In the genomic region with DNA sequence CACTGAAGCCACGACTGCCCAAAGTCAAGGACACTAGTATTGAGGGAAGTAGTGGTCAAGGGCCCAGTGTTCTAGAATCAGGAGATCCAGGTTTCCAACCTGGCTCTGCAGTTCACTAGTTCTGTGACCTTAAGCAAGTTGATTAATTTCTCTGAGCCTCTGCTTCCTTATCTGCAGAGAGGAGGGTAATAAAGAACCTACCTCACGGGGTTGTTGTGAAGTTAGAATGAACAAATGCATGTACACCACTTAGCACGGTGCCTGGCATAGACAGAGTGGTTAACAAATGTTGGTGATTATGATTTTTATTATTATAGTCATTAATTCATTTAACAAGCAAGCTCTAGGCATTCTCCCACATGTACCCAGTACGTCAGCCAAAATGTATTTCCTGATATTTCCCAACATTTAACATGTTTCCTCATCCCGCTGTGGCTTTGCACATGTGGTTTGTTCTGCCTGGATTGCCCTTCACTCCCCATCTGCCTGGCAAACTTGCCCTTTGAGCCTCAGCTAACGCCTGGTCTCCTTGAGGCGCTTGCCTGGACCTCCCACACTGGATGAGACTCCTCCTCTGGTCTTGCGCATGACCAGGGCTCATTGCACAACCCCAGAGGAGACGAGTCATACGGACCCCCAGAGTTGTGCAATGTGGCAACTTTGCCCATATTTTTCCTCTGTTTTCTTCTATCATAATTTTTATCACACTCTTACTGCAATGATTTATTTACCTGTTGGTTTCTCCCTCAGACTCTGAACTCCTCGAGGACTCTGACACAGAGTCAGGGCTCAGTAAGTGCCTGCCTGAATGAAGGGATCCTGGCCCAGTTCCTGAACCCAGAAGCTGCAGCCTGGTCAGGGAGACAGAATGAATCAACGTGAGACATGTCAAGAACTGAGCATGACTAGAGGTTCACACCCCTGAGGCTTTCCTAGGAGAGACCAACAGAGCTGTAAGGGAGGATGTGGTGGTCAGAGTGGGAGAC, we compare ENCODE assay signal across 1 cellular context.
TF ChIP-seq lines count a peak whose summit lies in the region.

No MANE protein-coding gene starts in this region.

TF ChIP-seq in GM23338, 12 proteins besides CTCF, POLR2A, EP300 and RAD21 (continued from another document):
- TF ChIP-seq, protein P1, sequence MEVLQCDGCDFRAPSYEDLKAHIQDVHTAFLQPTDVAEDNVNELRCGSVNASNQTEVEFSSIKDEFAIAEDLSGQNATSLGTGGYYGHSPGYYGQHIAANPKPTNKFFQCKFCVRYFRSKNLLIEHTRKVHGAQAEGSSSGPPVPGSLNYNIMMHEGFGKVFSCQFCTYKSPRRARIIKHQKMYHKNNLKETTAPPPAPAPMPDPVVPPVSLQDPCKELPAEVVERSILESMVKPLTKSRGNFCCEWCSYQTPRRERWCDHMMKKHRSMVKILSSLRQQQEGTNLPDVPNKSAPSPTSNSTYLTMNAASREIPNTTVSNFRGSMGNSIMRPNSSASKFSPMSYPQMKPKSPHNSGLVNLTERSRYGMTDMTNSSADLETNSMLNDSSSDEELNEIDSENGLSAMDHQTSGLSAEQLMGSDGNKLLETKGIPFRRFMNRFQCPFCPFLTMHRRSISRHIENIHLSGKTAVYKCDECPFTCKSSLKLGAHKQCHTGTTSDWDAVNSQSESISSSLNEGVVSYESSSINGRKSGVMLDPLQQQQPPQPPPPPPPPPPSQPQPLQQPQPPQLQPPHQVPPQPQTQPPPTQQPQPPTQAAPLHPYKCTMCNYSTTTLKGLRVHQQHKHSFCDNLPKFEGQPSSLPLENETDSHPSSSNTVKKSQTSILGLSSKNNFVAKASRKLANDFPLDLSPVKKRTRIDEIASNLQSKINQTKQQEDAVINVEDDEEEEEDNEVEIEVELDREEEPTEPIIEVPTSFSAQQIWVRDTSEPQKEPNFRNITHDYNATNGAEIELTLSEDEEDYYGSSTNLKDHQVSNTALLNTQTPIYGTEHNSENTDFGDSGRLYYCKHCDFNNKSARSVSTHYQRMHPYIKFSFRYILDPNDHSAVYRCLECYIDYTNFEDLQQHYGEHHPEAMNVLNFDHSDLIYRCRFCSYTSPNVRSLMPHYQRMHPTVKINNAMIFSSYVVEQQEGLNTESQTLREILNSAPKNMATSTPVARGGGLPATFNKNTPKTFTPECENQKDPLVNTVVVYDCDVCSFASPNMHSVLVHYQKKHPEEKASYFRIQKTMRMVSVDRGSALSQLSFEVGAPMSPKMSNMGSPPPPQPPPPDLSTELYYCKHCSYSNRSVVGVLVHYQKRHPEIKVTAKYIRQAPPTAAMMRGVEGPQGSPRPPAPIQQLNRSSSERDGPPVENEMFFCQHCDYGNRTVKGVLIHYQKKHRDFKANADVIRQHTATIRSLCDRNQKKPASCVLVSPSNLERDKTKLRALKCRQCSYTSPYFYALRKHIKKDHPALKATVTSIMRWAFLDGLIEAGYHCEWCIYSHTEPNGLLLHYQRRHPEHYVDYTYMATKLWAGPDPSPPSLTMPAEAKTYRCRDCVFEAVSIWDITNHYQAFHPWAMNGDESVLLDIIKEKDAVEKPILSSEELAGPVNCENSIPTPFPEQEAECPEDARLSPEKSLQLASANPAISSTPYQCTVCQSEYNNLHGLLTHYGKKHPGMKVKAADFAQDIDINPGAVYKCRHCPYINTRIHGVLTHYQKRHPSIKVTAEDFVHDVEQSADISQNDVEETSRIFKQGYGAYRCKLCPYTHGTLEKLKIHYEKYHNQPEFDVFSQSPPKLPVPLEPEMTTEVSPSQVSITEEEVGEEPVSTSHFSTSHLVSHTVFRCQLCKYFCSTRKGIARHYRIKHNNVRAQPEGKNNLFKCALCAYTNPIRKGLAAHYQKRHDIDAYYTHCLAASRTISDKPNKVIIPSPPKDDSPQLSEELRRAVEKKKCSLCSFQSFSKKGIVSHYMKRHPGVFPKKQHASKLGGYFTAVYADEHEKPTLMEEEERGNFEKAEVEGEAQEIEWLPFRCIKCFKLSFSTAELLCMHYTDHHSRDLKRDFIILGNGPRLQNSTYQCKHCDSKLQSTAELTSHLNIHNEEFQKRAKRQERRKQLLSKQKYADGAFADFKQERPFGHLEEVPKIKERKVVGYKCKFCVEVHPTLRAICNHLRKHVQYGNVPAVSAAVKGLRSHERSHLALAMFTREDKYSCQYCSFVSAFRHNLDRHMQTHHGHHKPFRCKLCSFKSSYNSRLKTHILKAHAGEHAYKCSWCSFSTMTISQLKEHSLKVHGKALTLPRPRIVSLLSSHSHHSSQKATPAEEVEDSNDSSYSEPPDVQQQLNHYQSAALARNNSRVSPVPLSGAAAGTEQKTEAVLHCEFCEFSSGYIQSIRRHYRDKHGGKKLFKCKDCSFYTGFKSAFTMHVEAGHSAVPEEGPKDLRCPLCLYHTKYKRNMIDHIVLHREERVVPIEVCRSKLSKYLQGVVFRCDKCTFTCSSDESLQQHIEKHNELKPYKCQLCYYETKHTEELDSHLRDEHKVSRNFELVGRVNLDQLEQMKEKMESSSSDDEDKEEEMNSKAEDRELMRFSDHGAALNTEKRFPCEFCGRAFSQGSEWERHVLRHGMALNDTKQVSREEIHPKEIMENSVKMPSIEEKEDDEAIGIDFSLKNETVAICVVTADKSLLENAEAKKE (CRISPR knock-in tag; IDR thresholded peaks at IDR 0.05): no peak
TF ChIP-seq in GM23338: peak in this region for 0.
